1 cellular context compared by ENCODE assay signal in the genomic region with DNA sequence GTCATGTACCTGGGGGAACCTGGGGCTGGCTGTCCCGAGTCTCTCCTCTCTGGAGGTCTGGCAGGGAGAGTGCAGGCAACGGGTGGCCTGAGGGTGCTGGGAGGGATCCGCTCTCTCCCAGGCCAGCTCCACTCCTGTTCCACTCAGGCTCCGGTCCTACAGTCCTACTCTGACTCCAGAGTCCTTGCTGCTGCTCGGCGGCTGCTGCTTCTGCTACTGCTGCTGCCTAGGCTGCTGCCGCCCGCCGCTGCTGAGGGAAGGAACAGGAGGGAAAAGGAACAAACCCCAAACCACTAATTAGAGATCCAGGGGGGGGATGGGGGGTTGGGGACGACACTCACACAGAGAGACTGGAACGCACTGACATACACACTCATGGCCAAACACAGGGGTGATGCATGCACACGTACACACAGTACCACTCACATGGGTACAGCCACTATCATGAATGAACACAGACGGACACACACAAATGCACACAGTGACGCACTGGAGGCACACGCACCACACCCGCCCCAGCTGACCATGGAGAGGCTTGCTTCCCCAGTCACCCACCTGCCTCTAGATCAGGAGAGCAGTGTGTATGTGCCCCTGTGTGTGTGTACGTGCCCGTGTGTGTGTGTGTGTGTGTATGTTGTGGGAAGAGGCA.
TF ChIP-seq lines count a peak whose summit lies in the region.

SP7 (minus strand) TSS at position 218 of the 649 bp plus-strand sequence. CDS start 708 bp downstream, outside the sequence.

TF ChIP-seq in HepG2, 621 proteins besides CTCF, POLR2A, EP300 and RAD21 (continued from another document):
- TF ChIP-seq ZNF740 (CRISPR knock-in tag; IDR thresholded peaks at IDR 0.05): no peak
- no peak for TF ChIP-seq ASH2L (IDR thresholded peaks at IDR 0.05; ENCODE audit: insufficient read length, low read depth, low read length)
- no peak for TF ChIP-seq ZNF274 (CRISPR knock-in tag; IDR thresholded peaks at IDR 0.05)
- no peak for TF ChIP-seq ZNF3 (CRISPR knock-in tag; IDR thresholded peaks at IDR 0.05)
- TF ChIP-seq, protein P1, sequence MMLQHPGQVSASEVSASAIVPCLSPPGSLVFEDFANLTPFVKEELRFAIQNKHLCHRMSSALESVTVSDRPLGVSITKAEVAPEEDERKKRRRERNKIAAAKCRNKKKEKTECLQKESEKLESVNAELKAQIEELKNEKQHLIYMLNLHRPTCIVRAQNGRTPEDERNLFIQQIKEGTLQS (CRISPR knock-in tag; IDR thresholded peaks at IDR 0.05): no peak
